9 cellular contexts compared by ENCODE assay signal in genomic region chr11:70650075-70650909, GRCh38.
A peak's percentile ranks its signal among the peaks of the same experiment; 100 is the strongest.
DNase-seq lines count a peak whose midpoint lies in the region; ATAC-seq, FAIRE-seq and TF ChIP-seq lines count a peak whose summit lies in the region.
"Had no signal": no experiment of that assay in that cellular context is flagged by ENCODE, and none has a peak within 500 bp of the region (broad histone marks: within the 10 kb centered on the region; RNA-seq: fewer than 3 reads in every experiment).

No MANE protein-coding gene starts in this region.

- 0 out of 2 replicates have a peak, but pooled peaks have one; percentile 29 for TF ChIP-seq RAD21 in HepG2 (CRISPR knock-in tag; IDR thresholded peaks at IDR 0.05)

- H3K9me2 ChIP-seq in OCI-LY7 (ENCODE audit: insufficient read depth, low read length), result no peaks in the 10 kb centered on the region

- DNase-seq in NCI-H2196 (lab: John Stamatoyannopoulos, UW; ENCODE audit: unreplicated experiment) (peak; percentile 5), NCI-H2196 treated with DMSO at 0.1 percent for 48 hours (lab: John Stamatoyannopoulos, UW; ENCODE audit: unreplicated experiment) (no peak), OCI-LY7 (ENCODE audit: low spot score) (peak; percentile 64), body of pancreas (peak; percentile 48 to 65 (median 55)), HepG2 (ENCODE audit: low spot score) (peak; percentile 48), stomach (peak; percentile 51), BE2C (no peak)

- CTCF ChIA-PET in OCI-LY7 (lab: Charles Lee; ENCODE audit: unreplicated experiment), result no interaction called here
- CTCF ChIA-PET in HepG2 (lab: Yijun Ruan, JAX; ENCODE audit: low intra/inter-chr PET ratio, low total read pairs), result no interaction called here

- 61 to 83% methylated on average over 4 of the region's 4 CpGs for WGBS in body of pancreas, 2 donors
- 90% methylated on average over 4 of the region's 4 CpGs for WGBS in HepG2 (ENCODE audit: low lambda C conversion rate)
- WGBS in stomach, 5 donors, result 55 to 65% (median 62%) methylated on average over 4 of the region's 4 CpGs

- H3K9ac ChIP-seq in HepG2 (ENCODE audit: insufficient read depth, low read depth, low read length), result no peak overlapping the region
- H3K9ac ChIP-seq: parathyroid adenoma had no signal

- H3K9me3 ChIP-seq in OCI-LY7 (ENCODE audit: low read length) (no peaks in the 10 kb centered on the region), body of pancreas (no peaks in the 10 kb centered on the region), HepG2 (ENCODE audit: low read length) (no peaks in the 10 kb centered on the region), stomach (no peaks in the 10 kb centered on the region), BE2C (no peaks in the 10 kb centered on the region)

- intact Hi-C loops in OCI-LY7 (cut with micrococcal nuclease; ENCODE audit: unreplicated experiment), result no loop called here
- intact Hi-C loops in body of pancreas (cut with DNase I), result no loop called here
- intact Hi-C loops in HepG2 (cut with micrococcal nuclease; ENCODE audit: unreplicated experiment), result no loop called here
- intact Hi-C loops in stomach (cut with DNase I; ENCODE audit: low total_unique reads), result no loop called here

- H3K36me3 ChIP-seq in OCI-LY7 (ENCODE audit: insufficient read depth, low read length) (no peaks in the 10 kb centered on the region), body of pancreas (replicated peaks in 1 of 2; ENCODE audit: insufficient read depth in 1 of 2, low read depth in 2 of 2) (no peaks in the 10 kb centered on the region), HepG2 (replicated peaks in 1 of 2; ENCODE audit: control insufficient read depth in 1 of 2, insufficient read depth in 2 of 2, low read length in 2 of 2) (peaks cover 1 to 6% of the 10 kb centered on the region in 2 experiments; a peak in 1 of 5 replicates), stomach (no peaks in the 10 kb centered on the region), BE2C (no peaks in the 10 kb centered on the region)

- BruUV-seq in OCI-LY7 (replicated peaks; lab: Mats Ljungman, UMichigan), result no TSS peak
- no TSS peak for BruUV-seq in HepG2 (replicated peaks; lab: Mats Ljungman, UMichigan)

- H3K4me1 ChIP-seq in OCI-LY7 (ENCODE audit: insufficient read depth, low read length, poor library complexity, severe bottlenecking), result no peaks in the 10 kb centered on the region
- no peaks in the 10 kb centered on the region for H3K4me1 ChIP-seq in body of pancreas
- peaks cover 9% of the 10 kb centered on the region; the same call in 1 of the 2 replicates for H3K4me1 ChIP-seq in HepG2 (ENCODE audit: insufficient read depth, low read length)
- no peaks in the 10 kb centered on the region for H3K4me1 ChIP-seq in stomach
- no peaks in the 10 kb centered on the region for H3K4me1 ChIP-seq in BE2C
- H3K4me1 ChIP-seq: parathyroid adenoma had no signal

- POLR2A ChIA-PET in OCI-LY7 (lab: Charles Lee) (no interaction called here), HepG2 (lab: Yijun Ruan, JAX) (no interaction called here)

- peak; percentile 64 for ATAC-seq in body of pancreas
- ATAC-seq in HepG2, result peak; percentile 88
- ATAC-seq in HG03460 (IDR thresholded peaks at IDR 0.05; ENCODE audit: unreplicated experiment), result no peak

- H3K4me2 ChIP-seq in OCI-LY7 (ENCODE audit: low read length) (no peak overlapping the region), HepG2 (ENCODE audit: low read depth, low read length) (no peak overlapping the region)

- H4K20me1 ChIP-seq in OCI-LY7 (ENCODE audit: insufficient read depth, low read length), result no peaks in the 10 kb centered on the region
- H4K20me1 ChIP-seq in HepG2 (ENCODE audit: insufficient read depth, low read length), result peaks cover 39% of the 10 kb centered on the region

- TF ChIP-seq POLR2A in body of pancreas (IDR thresholded peaks at IDR 0.05) (no peak), HepG2 (IDR thresholded peaks at IDR 0.05; ENCODE audit: insufficient read depth in 1 of 2, low read depth in 2 of 2, low read length in 2 of 2) (no peak), stomach (IDR thresholded peaks at IDR 0.05) (no peak)

- no peak for TF ChIP-seq CTCF in OCI-LY7 (conservative IDR thresholded peaks at IDR 0.05; ENCODE audit: low read length)
- no peak for TF ChIP-seq CTCF in body of pancreas (IDR thresholded peaks at IDR 0.05)
- TF ChIP-seq CTCF in HepG2 (CRISPR knock-in tag; IDR thresholded peaks at IDR 0.05), result no peak
- TF ChIP-seq CTCF in stomach (IDR thresholded peaks at IDR 0.05), result no peak
- no peak for TF ChIP-seq CTCF in BE2C (IDR thresholded peaks at IDR 0.05; ENCODE audit: low read depth, low read length)

- no peaks in the 10 kb centered on the region for H3K79me2 ChIP-seq in OCI-LY7 (ENCODE audit: insufficient read depth, low read depth, low read length)
- H3K79me2 ChIP-seq in HepG2 (ENCODE audit: insufficient read depth, low read length), result peaks cover 3% of the 10 kb centered on the region
- H3K79me2 ChIP-seq: parathyroid adenoma had no signal

- no peak overlapping the region for H2AFZ ChIP-seq in OCI-LY7 (ENCODE audit: low read length)
- H2AFZ ChIP-seq in HepG2 (ENCODE audit: low read length), result no peak overlapping the region
- H2AFZ ChIP-seq: parathyroid adenoma had no signal

- in situ Hi-C loops in HepG2 (cut with HindIII; ENCODE audit: extremely low pct_ligation_motif_present, low pct_unique_long_range_greater_than_20kb), result no loop called here

- TF ChIP-seq EP300 in HepG2 (IDR thresholded peaks at IDR 0.05; ENCODE audit: low read depth in 2 of 2, low read length in 2 of 2) (no peak), HepG2 (CRISPR knock-in tag; IDR thresholded peaks at IDR 0.05; ENCODE audit: borderline replicate concordance) (peak; percentile 84), stomach (IDR thresholded peaks at IDR 0.05) (no peak)

- FAIRE-seq in HepG2 (lab: Jason Lieb, UNC), result peak; percentile 8

- H3K27ac ChIP-seq in OCI-LY7 (ENCODE audit: low read depth, low read length, poor library complexity, severe bottlenecking), result no peak overlapping the region
- no peak overlapping the region for H3K27ac ChIP-seq in body of pancreas
- H3K27ac ChIP-seq in HepG2 (ENCODE audit: extremely low read length, insufficient read depth, low read length), result no peak overlapping the region
- H3K27ac ChIP-seq in stomach, result no peak overlapping the region
- H3K27ac ChIP-seq: parathyroid adenoma had no signal

- H3K4me3 ChIP-seq in OCI-LY7 (ENCODE audit: low read depth, low read length, poor library complexity, severe bottlenecking), result no peak overlapping the region
- no peak overlapping the region for H3K4me3 ChIP-seq in body of pancreas
- no peak overlapping the region for H3K4me3 ChIP-seq in HepG2 (replicated peaks in 1 of 3; ENCODE audit: insufficient read depth in 1 of 3, low read depth in 2 of 3, low read length in 3 of 3)
- H3K4me3 ChIP-seq in stomach, result no peak overlapping the region
- H3K4me3 ChIP-seq in BE2C (ENCODE audit: low read depth, low read length), result no peak overlapping the region

- H3K27me3 ChIP-seq in body of pancreas (no peaks in the 10 kb centered on the region), HepG2 (ENCODE audit: control insufficient read depth in 1 of 2, insufficient read depth in 2 of 2, low read length in 2 of 2) (no peaks in the 10 kb centered on the region), stomach (peaks cover 0 to 18% (median 0%) of the 10 kb centered on the region in 3 donors), BE2C (no peaks in the 10 kb centered on the region)

TF ChIP-seq in HepG2, 621 proteins besides CTCF, POLR2A, EP300 and RAD21 (continues in another document):
- no peak for TF ChIP-seq PCBP2 (optimal IDR thresholded peaks at IDR 0.05; ENCODE audit: low read depth, low read length, poor library complexity, severe bottlenecking)
- peak; percentile 100 for TF ChIP-seq SMAD3 (CRISPR knock-in tag; IDR thresholded peaks at IDR 0.05)
- TF ChIP-seq E2F5 (CRISPR knock-in tag; conservative IDR thresholded peaks at IDR 0.05), result peak; percentile 98
- peak; percentile 95 for TF ChIP-seq ZNF746 (CRISPR knock-in tag; IDR thresholded peaks at IDR 0.05)
- peak; percentile 93 for TF ChIP-seq AFF4 (CRISPR knock-in tag; IDR thresholded peaks at IDR 0.05)
- TF ChIP-seq ZNF253 (CRISPR knock-in tag; IDR thresholded peaks at IDR 0.05; ENCODE audit: borderline replicate concordance), result peak; percentile 95

Comparison
In these comparisons a context has a peak if more than half of its experiments do, and no peak if none do; other contexts are left out.
1. DNase-seq: peak in NCI-H2196 (single experiment), OCI-LY7 (single experiment), body of pancreas (4 of 4), HepG2 (single experiment) and stomach (single experiment); none in NCI-H2196 treated with DMSO at 0.1 percent for 48 hours (single experiment) and BE2C (single experiment).